Comparison of ENCODE assay signal across 15 cellular contexts in the genomic region with DNA sequence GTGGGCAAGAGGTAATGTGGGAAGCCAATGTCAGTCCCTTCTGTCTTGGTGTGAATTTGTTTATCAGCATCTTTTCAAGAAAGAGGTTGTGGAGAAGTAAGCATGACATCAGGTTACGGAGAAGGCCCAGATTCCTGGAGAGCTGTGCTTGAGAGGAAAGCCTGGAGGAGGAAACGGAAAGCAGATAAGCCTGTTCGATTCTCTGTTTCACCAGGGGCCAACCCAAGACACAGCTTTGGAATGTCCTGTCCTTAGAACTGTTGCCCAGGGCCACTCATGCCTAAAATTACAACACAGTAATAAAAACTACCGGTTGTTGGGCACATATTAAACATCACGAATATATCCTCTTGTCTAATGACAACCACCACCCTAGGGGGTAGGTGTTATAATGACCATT.
DNase-seq lines count a peak whose midpoint lies in the region; ATAC-seq, FAIRE-seq and TF ChIP-seq lines count a peak whose summit lies in the region.
"Had no signal": no experiment of that assay in that cellular context is flagged by ENCODE, and none has a peak within 500 bp of the region (broad histone marks: within the 10 kb centered on the region; RNA-seq: fewer than 3 reads in every experiment).

No MANE protein-coding gene starts in this region.

- H3K4me3 ChIP-seq in fibroblast of the aortic adventitia (ENCODE audit: low read depth, low read length) (no peak overlapping the region), mesodermal cell (ENCODE audit: extremely low read depth, insufficient read depth, low read length, poor library complexity, severe bottlenecking) (no peak overlapping the region)

- 59 to 62% methylated on average over 3 to 4 of the region's 5 CpGs for WGBS in mesodermal cell (ENCODE audit: insufficient coverage in 2 of 2), 2 experiments

- H3K36me3 ChIP-seq in mesodermal cell (ENCODE audit: control insufficient read depth, insufficient read depth, low read length) = no peaks in the 10 kb centered on the region

- H3K9me3 ChIP-seq in mesodermal cell (ENCODE audit: control insufficient read depth, low read length) = no peaks in the 10 kb centered on the region
- H3K9me3 ChIP-seq: Caco-2 had no signal

- DNase-seq in EH (ENCODE audit: low read depth) = peak; percentile 63
- DNase-seq in HTR-8/SVneo (ENCODE audit: insufficient read length, low spot score) = peak; percentile 7
- peak; percentile 20 for DNase-seq in fibroblast of the aortic adventitia (ENCODE audit: low read depth)
- DNase-seq in pons (ENCODE audit: low spot score) = no peak
- no peak for DNase-seq in SHP77 (lab: John Stamatoyannopoulos, UW)
- DNase-seq in NCI-H2029 (lab: John Stamatoyannopoulos, UW) = no peak
- DNase-seq: Caco-2, GF-D8, NCI-H1694, NCI-H446, NCI-H748 treated with DMSO at 0.1 percent for 48 hours, SHP77 treated with DMSO at 0.1 percent for 48 hours had no signal

- FAIRE-seq in HTR-8/SVneo (lab: Jason Lieb, UNC) = no peak

- ATAC-seq in GM21367 (IDR thresholded peaks at IDR 0.05; ENCODE audit: unreplicated experiment) = no peak
- ATAC-seq: Panc1 had no signal

- H3K27ac ChIP-seq in mesodermal cell (ENCODE audit: low read depth, low read length, severe bottlenecking) = peak overlapping the region; percentile 45

- TF ChIP-seq CTCF in fibroblast of the aortic adventitia (IDR thresholded peaks at IDR 0.05; ENCODE audit: insufficient read depth, low read length) = no peak

- peaks cover 20% of the 10 kb centered on the region for H3K4me1 ChIP-seq in mesodermal cell (ENCODE audit: control insufficient read depth, insufficient read depth, low read length, poor library complexity, severe bottlenecking)
- H3K4me1 ChIP-seq: Caco-2 had no signal

Comparison
In these comparisons a context has a peak if more than half of its experiments do, and no peak if none do; other contexts are left out.
1. DNase-seq: peak in EH (single experiment), HTR-8/SVneo (single experiment) and fibroblast of the aortic adventitia (single experiment); none in pons (single experiment), SHP77 (0 of 2) and NCI-H2029 (single experiment).